ENCODE assay signal across 9 cellular contexts in the genomic region with DNA sequence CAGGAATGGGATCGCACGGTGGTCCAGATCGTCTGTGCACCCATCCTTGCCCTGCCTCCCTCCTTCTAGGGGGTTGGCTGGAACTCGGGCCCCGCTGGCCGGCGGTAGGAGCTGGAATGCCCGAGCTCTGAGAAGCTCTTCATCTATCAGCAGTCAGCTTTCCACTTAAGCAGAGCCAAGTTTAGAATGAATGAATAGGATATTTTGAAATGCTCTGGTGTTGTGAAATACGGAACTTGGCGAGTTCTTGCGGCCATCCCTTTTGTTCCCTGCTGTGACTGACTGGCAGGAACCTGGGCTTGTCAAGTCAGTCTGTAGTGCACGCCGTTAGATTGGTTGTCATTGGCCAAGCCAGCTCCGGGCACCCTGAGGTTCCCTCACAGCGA. TPM values are rescaled to one million over a fixed set of nuclear protein-coding genes. Genes with fewer than 3 reads are reported as not detected.
DNase-seq lines count a peak whose midpoint lies in the region; ATAC-seq, FAIRE-seq and TF ChIP-seq lines count a peak whose summit lies in the region.
"Had no signal": no experiment of that assay in that cellular context is flagged by ENCODE, and none has a peak within 500 bp of the region (broad histone marks: within the 10 kb centered on the region; RNA-seq: fewer than 3 reads in every experiment).

No MANE protein-coding gene starts in this region.

- H3K36me3 Mint-ChIP-seq in astrocyte (ENCODE audit: low read depth, unreplicated experiment), result peaks cover 33% of the 10 kb centered on the region
- peaks cover 63% of the 10 kb centered on the region for H3K36me3 Mint-ChIP-seq in stimulated activated memory B cell treated with anti-CD40 and anti-IgM and Interleukin-4, amounts not matched to agents 10 μg/mL and 1 μg/mL and 100 μg/mL, for 72 hours

- H3K9me3 ChIP-seq in GM23248 (ENCODE audit: low read depth) (no peaks in the 10 kb centered on the region), astrocyte (ENCODE audit: insufficient read depth, low read depth, low read length) (no peaks in the 10 kb centered on the region), right atrium auricular region (no peaks in the 10 kb centered on the region)

- DNase-seq in GM23248 (peak; percentile 93), astrocyte (ENCODE audit: low read depth) (peak; percentile 90), right atrium auricular region (ENCODE audit: low spot score) (peak; percentile 84), NCI-H2081 treated with DMSO at 0.1 percent for 48 hours (lab: John Stamatoyannopoulos, UW) (no peak), activated T-cell treated with anti-CD3 and anti-CD28 coated beads for 4 hours (no peak)
- DNase-seq in activated CD4-positive, alpha-beta T cell treated with anti-CD3 and anti-CD28 coated beads, Interleukin-2, amount 50 U/mL, for 1 hour, result no peak
- DNase-seq: NCI-H69 had no signal

- H3K4me1 ChIP-seq in GM23248 (ENCODE audit: insufficient read depth), result peaks cover 43% of the 10 kb centered on the region
- H3K4me1 ChIP-seq in astrocyte (ENCODE audit: insufficient read depth, low read length), result peaks cover 27% of the 10 kb centered on the region
- H3K4me1 ChIP-seq in right atrium auricular region, result peaks cover 0 to 41% of the 10 kb centered on the region in 2 donors

- no peak for FAIRE-seq in astrocyte (lab: Jason Lieb, UNC)

- H3K79me2 ChIP-seq in GM23248 (ENCODE audit: insufficient read depth) (peaks cover 91% of the 10 kb centered on the region), astrocyte (ENCODE audit: insufficient read depth, low read length) (peaks cover 98% of the 10 kb centered on the region)

- H3K4me1 Mint-ChIP-seq in astrocyte (ENCODE audit: low read depth, unreplicated experiment), result peaks cover 19% of the 10 kb centered on the region
- peaks cover 89% of the 10 kb centered on the region for H3K4me1 Mint-ChIP-seq in stimulated activated memory B cell treated with anti-CD40 and anti-IgM and Interleukin-4, amounts not matched to agents 10 μg/mL and 1 μg/mL and 100 μg/mL, for 72 hours

- H3K4me3 ChIP-seq in GM23248 (peak overlapping the region; percentile 33; the same call in 1 of the 2 replicates), astrocyte (ENCODE audit: insufficient read depth, low read depth, low read length) (no peak overlapping the region), right atrium auricular region (peak overlapping the region; percentile 5 to 22)

- ATAC-seq in stimulated activated memory B cell treated with anti-CD40 and anti-IgM and Interleukin-4, amounts not matched to agents 10 μg/mL and 1 μg/mL and 100 μg/mL, for 72 hours, result no peak
- ATAC-seq in HG02938 (IDR thresholded peaks at IDR 0.05; ENCODE audit: unreplicated experiment), result no peak

- TF ChIP-seq CTCF in astrocyte (IDR thresholded peaks at IDR 0.05; ENCODE audit: insufficient read depth, low read depth, low read length) (no peak), right atrium auricular region (IDR thresholded peaks at IDR 0.05) (no peak)

- H3K27ac Mint-ChIP-seq in astrocyte (ENCODE audit: unreplicated experiment), result peak overlapping the region; percentile 1
- H3K27ac Mint-ChIP-seq in stimulated activated memory B cell treated with anti-CD40 and anti-IgM and Interleukin-4, amounts not matched to agents 10 μg/mL and 1 μg/mL and 100 μg/mL, for 72 hours, result peak overlapping the region; percentile 69

- H3K9ac ChIP-seq in GM23248 (peak overlapping the region; percentile 43), astrocyte (ENCODE audit: low read length) (peak overlapping the region; percentile 9)

- H3K27me3 ChIP-seq in GM23248 (replicated peaks; ENCODE audit: insufficient read depth) (no peaks in the 10 kb centered on the region), astrocyte (ENCODE audit: insufficient read depth, low read length) (no peaks in the 10 kb centered on the region), right atrium auricular region (no peaks in the 10 kb centered on the region)

- no peaks in the 10 kb centered on the region for H3K27me3 Mint-ChIP-seq in astrocyte (ENCODE audit: low read depth, unreplicated experiment)
- no peaks in the 10 kb centered on the region for H3K27me3 Mint-ChIP-seq in stimulated activated memory B cell treated with anti-CD40 and anti-IgM and Interleukin-4, amounts not matched to agents 10 μg/mL and 1 μg/mL and 100 μg/mL, for 72 hours

- in situ Hi-C loops in GM23248 (cut with MboI), result no loop called here

- H3F3A ChIP-seq in GM23248 (ENCODE audit: insufficient read depth), result peaks cover 46% of the 10 kb centered on the region

- H3K36me3 ChIP-seq in GM23248 (ENCODE audit: low read depth), result no peaks in the 10 kb centered on the region
- H3K36me3 ChIP-seq in astrocyte (ENCODE audit: insufficient read depth, low read length), result no peaks in the 10 kb centered on the region
- peaks cover 17% of the 10 kb centered on the region for H3K36me3 ChIP-seq in right atrium auricular region

- H4K20me1 ChIP-seq in GM23248 (ENCODE audit: insufficient read depth) (peaks cover 5% of the 10 kb centered on the region; the same call in 1 of the 2 replicates), astrocyte (ENCODE audit: insufficient read depth, low read length) (peaks cover 93% of the 10 kb centered on the region)

- peaks cover 6% of the 10 kb centered on the region for H3K9me3 Mint-ChIP-seq in astrocyte (ENCODE audit: unreplicated experiment)
- no peaks in the 10 kb centered on the region for H3K9me3 Mint-ChIP-seq in stimulated activated memory B cell treated with anti-CD40 and anti-IgM and Interleukin-4, amounts not matched to agents 10 μg/mL and 1 μg/mL and 100 μg/mL, for 72 hours

- no peak overlapping the region for H3K4me3 Mint-ChIP-seq in astrocyte (ENCODE audit: unreplicated experiment)
- H3K4me3 Mint-ChIP-seq in stimulated activated memory B cell treated with anti-CD40 and anti-IgM and Interleukin-4, amounts not matched to agents 10 μg/mL and 1 μg/mL and 100 μg/mL, for 72 hours, result no peak overlapping the region

- no peak overlapping the region for H2AFZ ChIP-seq in GM23248
- H2AFZ ChIP-seq in astrocyte (ENCODE audit: low read depth, low read length), result no peak overlapping the region

- H3K4me2 ChIP-seq in GM23248 (ENCODE audit: unreplicated experiment) (peak overlapping the region; percentile 65), astrocyte (ENCODE audit: low read length) (peak overlapping the region; percentile 57)

- peak overlapping the region; percentile 56 for H3K27ac ChIP-seq in GM23248
- H3K27ac ChIP-seq in astrocyte (ENCODE audit: low read depth, low read length), result no peak overlapping the region
- H3K27ac ChIP-seq in right atrium auricular region, result peak overlapping the region; percentile 67

- no peaks in the 10 kb centered on the region for H3K9me2 ChIP-seq in GM23248 (ENCODE audit: insufficient read depth)

- 6 to 7% methylated on average over 15 of the region's 15 CpGs for WGBS in GM23248 (ENCODE audit: low coverage in 1 of 2, low lambda C conversion rate in 2 of 2, missing lambda C conversion rate in 2 of 2), 2 experiments

RNA-seq across cellular contexts. Expression of a gene that starts 33.3 kb away (rescaled TPM):
- 16.4 and 21.4 TPM in 2 replicates for total RNA-seq in GM23248 (2014; rRNA removed; shearing (Covaris generic))
- 7.4 and 8.5 TPM in 2 replicates for polyA plus RNA-seq in GM23248 (2016; fragmentation: Nextera tagmentation; extraction: Ambion mirVana)
- total RNA-seq in astrocyte, result 51.8 and 53.6 TPM in 2 replicates
- total RNA-seq in right atrium auricular region, result 10 to 100 TPM; 19.4 to 24.8 TPM

Comparison
In these comparisons a context has a peak if more than half of its experiments do, and no peak if none do; other contexts are left out.
1. DNase-seq: peak in GM23248 (single experiment), astrocyte (single experiment) and right atrium auricular region (single experiment); none in NCI-H2081 treated with DMSO at 0.1 percent for 48 hours (single experiment), activated T-cell treated with anti-CD3 and anti-CD28 coated beads for 4 hours (single experiment) and activated CD4-positive, alpha-beta T cell treated with anti-CD3 and anti-CD28 coated beads, Interleukin-2, amount 50 U/mL, for 1 hour (single experiment).